In genomic region chr18:48486762-48487161, GRCh38 we compare ENCODE assay signal across 17 cellular contexts. TPM values are rescaled to one million over a fixed set of nuclear protein-coding genes. Genes with fewer than 3 reads are reported as not detected.
DNase-seq lines count a peak whose midpoint lies in the region; ATAC-seq, FAIRE-seq and TF ChIP-seq lines count a peak whose summit lies in the region.
"Had no signal": no experiment of that assay in that cellular context is flagged by ENCODE, and none has a peak within 500 bp of the region (broad histone marks: within the 10 kb centered on the region; RNA-seq: fewer than 3 reads in every experiment).

No MANE protein-coding gene starts in this region.

- ATAC-seq in HG03460 (IDR thresholded peaks at IDR 0.05; ENCODE audit: unreplicated experiment), result no peak
- ATAC-seq in stimulated activated naive B cell treated with anti-CD40 and anti-IgM and Interleukin-4, amounts not matched to agents 10 μg/mL and 1 μg/mL and 100 μg/mL, for 72 hours (replicated peaks), result no peak
- ATAC-seq: left lobe of liver had no signal

- H3K4me1 Mint-ChIP-seq in stimulated activated naive B cell treated with anti-CD40 and anti-IgM and Interleukin-4, amounts not matched to agents 10 μg/mL and 1 μg/mL and 100 μg/mL, for 72 hours, result no peaks in the 10 kb centered on the region
- H3K4me1 Mint-ChIP-seq: activated naive CD4-positive, alpha-beta T cell treated with anti-CD3 and anti-CD28 coated beads, Interleukin-2, amount 50 U/mL, for 24 hours had no signal

- no peak for TF ChIP-seq POLR2A in H54 (IDR thresholded peaks at IDR 0.05; ENCODE audit: low read depth, low read length)

- no peak overlapping the region for H3K27ac Mint-ChIP-seq in stimulated activated naive B cell treated with anti-CD40 and anti-IgM and Interleukin-4, amounts not matched to agents 10 μg/mL and 1 μg/mL and 100 μg/mL, for 72 hours
- H3K27ac Mint-ChIP-seq: activated naive CD4-positive, alpha-beta T cell treated with anti-CD3 and anti-CD28 coated beads, Interleukin-2, amount 50 U/mL, for 24 hours had no signal

- H3K27ac ChIP-seq in SJSA1, result peak overlapping the region; percentile 29

- H3K4me3 Mint-ChIP-seq in stimulated activated naive B cell treated with anti-CD40 and anti-IgM and Interleukin-4, amounts not matched to agents 10 μg/mL and 1 μg/mL and 100 μg/mL, for 72 hours, result no peak overlapping the region
- H3K4me3 Mint-ChIP-seq: activated naive CD4-positive, alpha-beta T cell treated with anti-CD3 and anti-CD28 coated beads, Interleukin-2, amount 50 U/mL, for 24 hours had no signal

- peaks cover 13 to 18% of the 10 kb centered on the region in 2 donors for H3K27me3 Mint-ChIP-seq in stimulated activated naive B cell treated with anti-CD40 and anti-IgM and Interleukin-4, amounts not matched to agents 10 μg/mL and 1 μg/mL and 100 μg/mL, for 72 hours

- H3K4me1 ChIP-seq in SJSA1 (replicated peaks), result peaks cover 49% of the 10 kb centered on the region

- peaks cover 0 to 2% of the 10 kb centered on the region in 2 donors for H3K9me3 Mint-ChIP-seq in stimulated activated naive B cell treated with anti-CD40 and anti-IgM and Interleukin-4, amounts not matched to agents 10 μg/mL and 1 μg/mL and 100 μg/mL, for 72 hours
- H3K9me3 Mint-ChIP-seq: activated naive CD4-positive, alpha-beta T cell treated with anti-CD3 and anti-CD28 coated beads, Interleukin-2, amount 50 U/mL, for 24 hours had no signal

- TF ChIP-seq CTCF in fibroblast of the aortic adventitia (IDR thresholded peaks at IDR 0.05; ENCODE audit: insufficient read depth, low read length), result no peak
- TF ChIP-seq CTCF in GM13976 (IDR thresholded peaks at IDR 0.05; ENCODE audit: borderline replicate concordance, control extremely low read depth, extremely low read depth, insufficient read depth, missing control alignments), result no peak

- in situ Hi-C loops in Caki2 (cut with HindIII; ENCODE audit: low pct_unique_long_range_greater_than_20kb, low sequenced_read_pairs) (no loop called here), GM13976 (cut with MboI; ENCODE audit: low sequenced_read_pairs, unreplicated experiment) (no loop called here)

- no peaks in the 10 kb centered on the region for H3K36me3 Mint-ChIP-seq in stimulated activated naive B cell treated with anti-CD40 and anti-IgM and Interleukin-4, amounts not matched to agents 10 μg/mL and 1 μg/mL and 100 μg/mL, for 72 hours
- H3K36me3 Mint-ChIP-seq: activated naive CD4-positive, alpha-beta T cell treated with anti-CD3 and anti-CD28 coated beads, Interleukin-2, amount 50 U/mL, for 24 hours had no signal

- H3K27me3 ChIP-seq in SJSA1 (replicated peaks), result no peaks in the 10 kb centered on the region

- DNase-seq in Caki2 (ENCODE audit: low read depth) (peak; percentile 6), SJSA1 (ENCODE audit: low read depth in 1 of 2, low spot score in 2 of 2) (peak in 1 of 2 experiments; percentile 56), fibroblast of the aortic adventitia (ENCODE audit: low read depth) (peak; percentile 90), skeletal muscle cell (ENCODE audit: low read depth) (peak; percentile 78), H54 (ENCODE audit: insufficient read length, low spot score) (no peak), GM13976 (ENCODE audit: low spot score) (no peak)
- no peak for DNase-seq in stimulated activated naive B cell treated with anti-CD40 and anti-IgM and Interleukin-4, amounts not matched to agents 10 μg/mL and 1 μg/mL and 100 μg/mL, for 72 hours
- DNase-seq: activated CD4-positive, alpha-beta T cell treated with anti-CD3 and anti-CD28 coated beads for 48 hours; activated T-cell treated with anti-CD3 and anti-CD28 coated beads for 4 hours; C1 segment of cervical spinal cord; hypothalamus; NCI-H2029; NCI-H526 treated with DMSO at 0.1 percent for 48 hours; SK-N-SH had no signal

- H3K4me3 ChIP-seq in SJSA1, result no peak overlapping the region
- H3K4me3 ChIP-seq in fibroblast of the aortic adventitia (ENCODE audit: low read depth, low read length), result no peak overlapping the region
- no peak overlapping the region for H3K4me3 ChIP-seq in skeletal muscle cell (ENCODE audit: low read depth, low read length)

- no peak for FAIRE-seq in H54 (lab: Jason Lieb, UNC)

- H3K9me3 ChIP-seq in SJSA1 (replicated peaks), result no peaks in the 10 kb centered on the region
- H3K9me3 ChIP-seq: SK-N-SH had no signal

- H3K36me3 ChIP-seq in SJSA1, result no peaks in the 10 kb centered on the region

RNA-seq across cellular contexts. Expression of gene CTIF, which starts 52.1 kb away (rescaled TPM):
- 0.49 and 3.7 TPM in 2 replicates for total RNA-seq in Caki2 (2014; rRNA removed; shearing (Covaris generic); ENCODE audit: low replicate concordance)
- 48.2 and 91.5 TPM in 2 replicates for total RNA-seq in SJSA1 (2014; rRNA removed; shearing (Covaris generic))
- 29.0 and 30.7 TPM in 2 replicates for total RNA-seq in fibroblast of the aortic adventitia (ENCODE audit: low replicate concordance)

Comparison
In these comparisons a context has a peak if more than half of its experiments do, and no peak if none do; other contexts are left out.
1. DNase-seq: peak in Caki2 (single experiment), fibroblast of the aortic adventitia (single experiment) and skeletal muscle cell (single experiment); none in H54 (single experiment), GM13976 (single experiment) and stimulated activated naive B cell treated with anti-CD40 and anti-IgM and Interleukin-4, amounts not matched to agents 10 μg/mL and 1 μg/mL and 100 μg/mL, for 72 hours (single experiment).